ENCODE assay signal across 13 cellular contexts in the genomic region with DNA sequence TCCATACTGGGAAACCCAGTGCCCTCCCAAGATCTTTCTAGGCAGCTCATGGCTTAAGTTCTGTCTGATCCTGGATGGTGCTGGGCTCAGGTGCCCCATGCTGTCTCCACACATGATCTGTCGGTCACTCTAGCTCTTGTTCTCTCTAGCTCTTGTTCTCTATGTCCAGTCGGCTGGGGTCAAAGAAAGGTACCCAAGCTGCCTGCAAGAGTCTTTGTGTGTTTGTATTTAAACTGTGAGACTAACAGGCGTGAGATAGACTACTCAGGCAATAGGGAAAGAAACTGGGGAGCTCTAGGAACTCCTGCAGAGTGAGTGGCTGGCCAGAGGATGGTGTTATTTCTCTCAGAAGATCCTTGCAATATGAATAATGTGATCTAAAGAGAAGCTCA. TPM values are rescaled to one million over a fixed set of nuclear protein-coding genes. Genes with fewer than 3 reads are reported as not detected.
A peak's percentile ranks its signal among the peaks of the same experiment; 100 is the strongest.
DNase-seq lines count a peak whose midpoint lies in the region; ATAC-seq and TF ChIP-seq lines count a peak whose summit lies in the region.
"Had no signal": no experiment of that assay in that cellular context is flagged by ENCODE, and none has a peak within 500 bp of the region (broad histone marks: within the 10 kb centered on the region; RNA-seq: fewer than 3 reads in every experiment).

No MANE protein-coding gene starts in this region.

- H3K4me3 Mint-ChIP-seq in activated T-cell treated with anti-CD3 and anti-CD28 coated beads, Interleukin-2, amount 50 U/mL, for 24 hours, result no peak overlapping the region
- H3K4me3 Mint-ChIP-seq: natural killer cell had no signal

- peaks cover 30% of the 10 kb centered on the region for H3K27me3 Mint-ChIP-seq in activated T-cell treated with anti-CD3 and anti-CD28 coated beads, Interleukin-2, amount 50 U/mL, for 24 hours

- no peaks in the 10 kb centered on the region for H3K9me3 Mint-ChIP-seq in activated T-cell treated with anti-CD3 and anti-CD28 coated beads, Interleukin-2, amount 50 U/mL, for 24 hours
- H3K9me3 Mint-ChIP-seq: activated T-helper 2 cell treated with anti-CD3 and anti-CD28 coated beads, Interferon-gamma antibody, Interleukin-2, Interleukin-4, amounts not matched to agents 10 μg/mL and 5 μg/mL and 100 μg/mL, durations not matched to agents 14 hours and 24 hours and 36 hours; natural killer cell had no signal

- no peaks in the 10 kb centered on the region for H3K27me3 ChIP-seq in left ventricle myocardium inferior (ENCODE audit: low read depth)
- H3K27me3 ChIP-seq: gastroesophageal sphincter had no signal

- no peaks in the 10 kb centered on the region for H3K9me3 ChIP-seq in left ventricle myocardium inferior (replicated peaks)
- H3K9me3 ChIP-seq: gastroesophageal sphincter had no signal

- H3K4me3 ChIP-seq in left ventricle myocardium inferior, result no peak overlapping the region
- H3K4me3 ChIP-seq: gastroesophageal sphincter had no signal

- intact Hi-C loops in Right ventricle myocardium superior (cut with DNase I), result loop anchor here (5.0 kb wide), 4 partner anchors 102 to 547 kb away; a partner anchor contains a TSS
- intact Hi-C loops in left ventricle myocardium inferior (cut with micrococcal nuclease), result loop anchor here (5.0 kb wide), 2 partner anchors 172 to 317 kb away; no protein-coding TSS in a partner anchor

- H3K27ac Mint-ChIP-seq in activated T-cell treated with anti-CD3 and anti-CD28 coated beads, Interleukin-2, amount 50 U/mL, for 24 hours, result no peak overlapping the region
- H3K27ac Mint-ChIP-seq: activated T-helper 2 cell treated with anti-CD3 and anti-CD28 coated beads, Interferon-gamma antibody, Interleukin-2, Interleukin-4, amounts not matched to agents 10 μg/mL and 5 μg/mL and 100 μg/mL, durations not matched to agents 14 hours and 24 hours and 36 hours; natural killer cell had no signal

- H3K36me3 ChIP-seq in left ventricle myocardium inferior, result no peaks in the 10 kb centered on the region

- DNase-seq in Right ventricle myocardium superior (no peak), left ventricle myocardium inferior (no peak), amniotic epithelial cell (ENCODE audit: low read depth) (peak; percentile 11), medulla oblongata (ENCODE audit: extremely low spot score) (peak; percentile 20), islet precursor cell (no peak)
- DNase-seq in activated T-cell treated with anti-CD3 and anti-CD28 coated beads, Interleukin-2, amount 50 U/mL, for 24 hours, result no peak
- DNase-seq: kidney, natural killer cell had no signal

- no peak for TF ChIP-seq CTCF in left ventricle myocardium inferior (IDR thresholded peaks at IDR 0.05; ENCODE audit: borderline replicate concordance)

- peak; percentile 23 for ATAC-seq in Right ventricle myocardium superior (ENCODE audit: poor library complexity)
- no peak for ATAC-seq in HG03439 (IDR thresholded peaks at IDR 0.05; ENCODE audit: unreplicated experiment)
- no peak for ATAC-seq in GM18909 (IDR thresholded peaks at IDR 0.05; ENCODE audit: poor library complexity, unreplicated experiment)

- H3K4me1 ChIP-seq in left ventricle myocardium inferior, result no peaks in the 10 kb centered on the region
- H3K4me1 ChIP-seq: gastroesophageal sphincter had no signal

- no peak overlapping the region for H3K27ac ChIP-seq in left ventricle myocardium inferior (replicated peaks)
- H3K27ac ChIP-seq: gastroesophageal sphincter, RWPE1 had no signal

- H3K4me1 Mint-ChIP-seq in activated T-cell treated with anti-CD3 and anti-CD28 coated beads, Interleukin-2, amount 50 U/mL, for 24 hours (ENCODE audit: low read depth), result no peaks in the 10 kb centered on the region
- H3K4me1 Mint-ChIP-seq: natural killer cell had no signal

- H3K36me3 Mint-ChIP-seq in activated T-cell treated with anti-CD3 and anti-CD28 coated beads, Interleukin-2, amount 50 U/mL, for 24 hours (ENCODE audit: low read depth), result no peaks in the 10 kb centered on the region
- H3K36me3 Mint-ChIP-seq: natural killer cell had no signal

RNA-seq across cellular contexts. Expression of a gene that starts 40.2 kb away (rescaled TPM):
- total RNA-seq in Right ventricle myocardium superior (0.35 TPM), left ventricle myocardium inferior (not detected)
- total RNA-seq: activated T-helper 2 cell treated with anti-CD3 and anti-CD28 coated beads, Interferon-gamma antibody, Interleukin-2, Interleukin-4, amounts not matched to agents 10 μg/mL and 5 μg/mL and 100 μg/mL, durations not matched to agents 14 hours and 24 hours and 36 hours had no signal

Comparison
In these comparisons a context has a peak if more than half of its experiments do, and no peak if none do; other contexts are left out.
1. DNase-seq: peak in amniotic epithelial cell (single experiment) and medulla oblongata (single experiment); none in Right ventricle myocardium superior (single experiment), left ventricle myocardium inferior (single experiment), activated T-cell treated with anti-CD3 and anti-CD28 coated beads, Interleukin-2, amount 50 U/mL, for 24 hours (single experiment) and islet precursor cell (single experiment).